Comparison of ENCODE assay signal across 8 cellular contexts in the genomic region with DNA sequence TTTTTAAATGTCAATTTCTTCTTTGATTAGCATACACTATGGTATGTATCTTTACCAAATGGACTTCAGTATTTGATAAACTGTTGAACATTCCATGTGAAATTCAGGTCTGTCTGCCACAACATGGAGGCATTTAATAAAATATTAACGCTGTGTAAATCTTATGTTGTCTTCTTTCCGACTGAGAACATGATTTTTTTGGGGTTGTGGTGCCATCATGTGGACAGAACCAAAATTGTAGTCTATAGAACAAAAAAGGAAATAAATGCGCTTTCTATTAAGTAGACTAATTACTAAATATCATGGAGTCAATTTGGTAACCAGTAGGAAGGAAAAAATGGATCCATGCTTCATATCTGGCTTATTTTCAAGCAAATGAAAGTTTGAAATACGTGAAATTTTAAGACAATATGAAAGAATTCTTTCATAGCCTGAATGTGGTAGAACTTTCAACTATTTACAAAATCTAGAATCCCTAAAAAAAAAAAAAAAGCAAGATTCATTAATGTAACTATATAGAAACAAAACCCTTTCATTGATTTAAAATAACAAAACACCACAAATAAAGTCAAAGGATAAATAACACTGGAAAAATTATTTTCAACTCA. TPM values are rescaled to one million over a fixed set of nuclear protein-coding genes. Genes with fewer than 3 reads are reported as not detected.
A peak's percentile ranks its signal among the peaks of the same experiment; 100 is the strongest.
DNase-seq lines count a peak whose midpoint lies in the region; ATAC-seq and TF ChIP-seq lines count a peak whose summit lies in the region.

No MANE protein-coding gene starts in this region.

- no peak overlapping the region for H3K27ac ChIP-seq in HEK293 (ENCODE audit: extremely low read depth, low read depth, low read length)
- no peak overlapping the region for H3K27ac ChIP-seq in mesendoderm (ENCODE audit: low read depth, low read length)

- no peaks in the 10 kb centered on the region for H3K4me1 ChIP-seq in HEK293 (ENCODE audit: control insufficient read depth, insufficient read depth, low read length)
- H3K4me1 ChIP-seq in mesendoderm (ENCODE audit: control insufficient read depth, low read depth, low read length) = no peaks in the 10 kb centered on the region

- DNase-seq in NCI-H1417 (lab: John Stamatoyannopoulos, UW) = peak; percentile 21 to 74 (median 69)
- no peak for DNase-seq in NCI-H1417 treated with DMSO at 0.1 percent for 48 hours (lab: John Stamatoyannopoulos, UW)
- DNase-seq in SHP77 treated with DMSO at 0.1 percent for 48 hours (lab: John Stamatoyannopoulos, UW) = peak; percentile 49
- DNase-seq in choroid plexus epithelial cell (ENCODE audit: low read depth) = peak; percentile 82
- peak; percentile 58 for DNase-seq in mesendoderm
- DNase-seq in middle frontal gyrus (ENCODE audit: extremely low spot score, low spot score) = no peak

- H2BK15ac ChIP-seq in mesendoderm (replicated peaks; ENCODE audit: low read depth) = no peak overlapping the region

- no peak overlapping the region for H3K4ac ChIP-seq in mesendoderm (ENCODE audit: low read depth, low read length)

- peak; percentile 8; the same call in 1 of the 2 replicates for TF ChIP-seq CTCF in HEK293 (tag by site-specific recombination; IDR thresholded peaks at IDR 0.05)
- peak; percentile 50 for TF ChIP-seq CTCF in choroid plexus epithelial cell (conservative IDR thresholded peaks at IDR 0.05; ENCODE audit: low read depth, low read length)

- H3K36me3 ChIP-seq in HEK293 (ENCODE audit: control insufficient read depth in 2 of 2, insufficient read depth in 1 of 2, low read length in 2 of 2) (peaks cover 0 to 8% of the 10 kb centered on the region in 2 experiments; a peak in 1 of 3 replicates), mesendoderm (ENCODE audit: control insufficient read depth, insufficient read depth, low read length) (no peaks in the 10 kb centered on the region)

- no peak overlapping the region for H2AK5ac ChIP-seq in mesendoderm (ENCODE audit: low read length)

- H3K79me2 ChIP-seq in mesendoderm (ENCODE audit: control insufficient read depth, insufficient read depth, low read length) = peaks cover 12% of the 10 kb centered on the region

- no peak for ATAC-seq in GM21360 (IDR thresholded peaks at IDR 0.05; ENCODE audit: unreplicated experiment)

- H3K4me3 ChIP-seq in HEK293 (ENCODE audit: low read depth, low read length) (no peak overlapping the region), choroid plexus epithelial cell (ENCODE audit: low read depth, low read length) (no peak overlapping the region), mesendoderm (ENCODE audit: low read length) (no peak overlapping the region)

- no peak overlapping the region for H4K5ac ChIP-seq in mesendoderm (ENCODE audit: low read length)

- no peak overlapping the region for H3K18ac ChIP-seq in mesendoderm (ENCODE audit: low read length)

- no peaks in the 10 kb centered on the region for H3K9me3 ChIP-seq in HEK293 (ENCODE audit: control insufficient read depth, insufficient read depth, low read depth, low read length)

- H2BK5ac ChIP-seq in mesendoderm (ENCODE audit: low read length) = no peak overlapping the region

- H3K9ac ChIP-seq in mesendoderm (ENCODE audit: low read length) = no peak overlapping the region

- CTCF ChIA-PET in HEK293 (lab: Yijun Ruan, JAX) = interaction anchor here (0.6 to 5.9 kb wide), 20 partner anchors 42 to 1924 kb away, joined by 3 to 68 read pairs (median 4); no protein-coding TSS in a partner anchor

- H3K4me2 ChIP-seq in mesendoderm (ENCODE audit: low read length) = no peak overlapping the region

- H4K8ac ChIP-seq in mesendoderm (ENCODE audit: low read depth, low read length) = no peak overlapping the region

- no CpG with 5 or more reads among the region's 4 CpGs for WGBS in mesendoderm (ENCODE audit: extremely low coverage, insufficient coverage, low lambda C conversion rate)

- H2BK120ac ChIP-seq in mesendoderm (ENCODE audit: low read depth, low read length) = no peak overlapping the region

- no peaks in the 10 kb centered on the region for H3K79me1 ChIP-seq in mesendoderm (ENCODE audit: low read length)

- POLR2A ChIA-PET in HEK293 (lab: Yijun Ruan, JAX) = interaction anchor here (0.7 kb wide), 1 partner anchor 964 kb away, joined by 3 read pairs; no protein-coding TSS in a partner anchor

- no peak overlapping the region for H3K23ac ChIP-seq in mesendoderm (ENCODE audit: low read length)

- no peaks in the 10 kb centered on the region for H3K27me3 ChIP-seq in mesendoderm (ENCODE audit: insufficient read depth, low read length, poor library complexity)

- H3K56ac ChIP-seq in mesendoderm (ENCODE audit: low read length) = no peak overlapping the region

TF ChIP-seq in HEK293, 187 proteins besides CTCF, POLR2A, EP300 and RAD21:
- TF ChIP-seq ZNF654 (tag by site-specific recombination; IDR thresholded peaks at IDR 0.05; ENCODE audit: low read depth) (peak; percentile 73), SP7 (tag by site-specific recombination; IDR thresholded peaks at IDR 0.05) (no peak), ZNF146 (tag by site-specific recombination; IDR thresholded peaks at IDR 0.05) (no peak), ZSCAN30 (tag by site-specific recombination; IDR thresholded peaks at IDR 0.05) (no peak), ZNF426 (tag by site-specific recombination; IDR thresholded peaks at IDR 0.05) (no peak), ZNF626 (tag by site-specific recombination; IDR thresholded peaks at IDR 0.05) (no peak), ZNF660 (tag by site-specific recombination; IDR thresholded peaks at IDR 0.05) (0 out of 2 replicates have a peak, but pooled peaks have one; percentile 46), ZNF544 (tag by site-specific recombination; IDR thresholded peaks at IDR 0.05) (no peak)
- TF ChIP-seq, protein P1, sequence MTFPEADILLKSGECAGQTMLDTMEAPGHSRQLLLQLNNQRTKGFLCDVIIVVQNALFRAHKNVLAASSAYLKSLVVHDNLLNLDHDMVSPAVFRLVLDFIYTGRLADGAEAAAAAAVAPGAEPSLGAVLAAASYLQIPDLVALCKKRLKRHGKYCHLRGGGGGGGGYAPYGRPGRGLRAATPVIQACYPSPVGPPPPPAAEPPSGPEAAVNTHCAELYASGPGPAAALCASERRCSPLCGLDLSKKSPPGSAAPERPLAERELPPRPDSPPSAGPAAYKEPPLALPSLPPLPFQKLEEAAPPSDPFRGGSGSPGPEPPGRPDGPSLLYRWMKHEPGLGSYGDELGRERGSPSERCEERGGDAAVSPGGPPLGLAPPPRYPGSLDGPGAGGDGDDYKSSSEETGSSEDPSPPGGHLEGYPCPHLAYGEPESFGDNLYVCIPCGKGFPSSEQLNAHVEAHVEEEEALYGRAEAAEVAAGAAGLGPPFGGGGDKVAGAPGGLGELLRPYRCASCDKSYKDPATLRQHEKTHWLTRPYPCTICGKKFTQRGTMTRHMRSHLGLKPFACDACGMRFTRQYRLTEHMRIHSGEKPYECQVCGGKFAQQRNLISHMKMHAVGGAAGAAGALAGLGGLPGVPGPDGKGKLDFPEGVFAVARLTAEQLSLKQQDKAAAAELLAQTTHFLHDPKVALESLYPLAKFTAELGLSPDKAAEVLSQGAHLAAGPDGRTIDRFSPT (tag by site-specific recombination; IDR thresholded peaks at IDR 0.05) = no peak

RNA-seq across cellular contexts. Expression of gene PLK2, which starts 2.8 kb away (rescaled TPM):
- 72.1 TPM for polyA plus RNA-seq in mesendoderm (2013, experiment 1 of 2)
- 73.6 TPM for polyA plus RNA-seq in mesendoderm (2013, experiment 2 of 2)

RNA-seq across cellular contexts. Expression of gene GAPT, which starts 28.5 kb away (rescaled TPM):
- polyA plus RNA-seq in mesendoderm (2013, experiment 1 of 2) = 1.5 TPM
- polyA plus RNA-seq in mesendoderm (2013, experiment 2 of 2) = 1.1 TPM

Comparison
In these comparisons a context has a peak if more than half of its experiments do, and no peak if none do; other contexts are left out.
1. DNase-seq: peak in NCI-H1417 (3 of 3), SHP77 treated with DMSO at 0.1 percent for 48 hours (single experiment), choroid plexus epithelial cell (single experiment) and mesendoderm (single experiment); none in NCI-H1417 treated with DMSO at 0.1 percent for 48 hours (single experiment) and middle frontal gyrus (single experiment).